6 cellular contexts compared by ENCODE assay signal in genomic region chr9:87630846-87631245, GRCh38.
"Had no signal": no experiment of that assay in that cellular context is flagged by ENCODE, and none has a peak within 500 bp of the region (broad histone marks: within the 10 kb centered on the region; RNA-seq: fewer than 3 reads in every experiment).

No MANE protein-coding gene starts in this region.

- H3K4me3 ChIP-seq: GM23338, K562 had no signal

- ATAC-seq: GM23338, K562 had no signal

- H2AFZ ChIP-seq: GM23338 had no signal

- H3K4me2 ChIP-seq: GM23338 had no signal

- DNase-seq: H9, HCEC 1CT, IMR-90, KG1 had no signal
